ENCODE assay signal across 8 cellular contexts in the genomic region with DNA sequence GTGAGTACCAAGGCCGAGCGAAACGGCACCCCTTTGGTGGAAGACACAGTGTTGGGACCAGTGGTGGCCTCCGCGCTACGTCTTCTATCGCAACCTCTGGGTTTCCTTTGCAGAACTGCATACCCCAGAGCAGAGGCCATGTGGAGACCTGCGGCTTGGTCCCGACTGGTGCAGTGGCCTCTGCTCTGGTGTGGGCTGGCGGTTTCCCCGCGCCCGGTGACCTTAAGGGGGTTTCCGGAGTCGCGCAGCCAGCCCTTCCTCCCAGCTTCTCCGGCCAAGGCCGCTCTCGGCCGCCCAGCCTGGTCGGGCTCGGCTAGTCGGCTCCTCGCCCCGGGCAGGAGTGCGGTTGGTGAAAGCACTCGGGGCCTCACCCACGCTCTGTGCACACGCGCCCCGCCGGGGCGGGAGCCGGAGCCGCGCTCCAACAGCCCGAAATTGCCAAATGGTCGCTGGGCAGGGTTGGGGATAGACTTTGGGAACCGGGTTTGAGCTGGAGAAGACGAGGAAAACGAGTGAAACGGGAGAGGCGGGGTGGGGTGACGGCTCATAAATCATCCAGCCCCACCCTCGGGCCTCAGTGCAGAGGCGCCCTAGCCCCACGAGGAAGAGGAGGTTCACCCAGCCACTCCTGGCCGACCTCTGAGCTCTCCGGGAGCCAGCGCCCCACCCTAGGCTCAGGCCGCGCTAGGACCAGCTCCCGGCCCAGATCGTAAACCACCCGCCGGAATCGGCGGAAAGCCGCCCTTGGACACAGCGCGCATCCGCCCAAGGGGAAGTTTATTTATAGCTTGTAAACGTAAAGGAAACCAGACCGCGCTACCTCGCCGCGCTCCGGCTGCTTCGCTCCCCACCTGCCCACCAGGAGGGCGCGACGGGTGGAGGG.
DNase-seq lines count a peak whose midpoint lies in the region; ATAC-seq and TF ChIP-seq lines count a peak whose summit lies in the region.

No MANE protein-coding gene starts in this region.

- H2AFZ ChIP-seq in PC-3 (ENCODE audit: low read length) = peak overlapping the region; percentile 76

- TF ChIP-seq POLR2A in GM18505 (IDR thresholded peaks at IDR 0.05; ENCODE audit: borderline replicate concordance, extremely low read depth, insufficient read depth, insufficient read length) = no peak

- peak overlapping the region; percentile 99 for H3K4me2 ChIP-seq in PC-3 (ENCODE audit: low read length)

- in situ Hi-C loops in astrocyte of the spinal cord (cut with HindIII; ENCODE audit: low sequenced_read_pairs) = no loop called here

- H4K20me1 ChIP-seq in PC-3 (ENCODE audit: low read length) = no peaks in the 10 kb centered on the region

- H3F3A ChIP-seq in PC-3 (ENCODE audit: low read length, unreplicated experiment) = no peaks in the 10 kb centered on the region

- H3K27ac ChIP-seq in PC-3 (ENCODE audit: low read length) (peak overlapping the region; percentile 83), skeletal muscle tissue (ENCODE audit: low read depth, low read length) (peak overlapping the region; percentile 97)

- H3K9ac ChIP-seq in PC-3 (ENCODE audit: low read length) (peak overlapping the region; percentile 90), skeletal muscle tissue (ENCODE audit: low read depth in 1 of 3, low read length in 3 of 3) (peak overlapping the region; percentile 74 to 83 (median 81))

- BruUV-seq in PC-3 (replicated peaks; lab: Mats Ljungman, UMichigan) = TSS peak; percentile 68

- TF ChIP-seq CTCF in AG10803 (conservative IDR thresholded peaks at IDR 0.05; ENCODE audit: low read length) (no peak), PC-3 (conservative IDR thresholded peaks at IDR 0.05; ENCODE audit: low read depth, low read length) (no peak), astrocyte of the spinal cord (IDR thresholded peaks at IDR 0.05; ENCODE audit: low read depth, low read length) (no peak)

- H3K4me3 ChIP-seq in AG10803 (ENCODE audit: low read length) = peak overlapping the region; percentile 62
- H3K4me3 ChIP-seq in PC-3 (ENCODE audit: low read length) = peak overlapping the region; percentile 77
- peak overlapping the region; percentile 46 for H3K4me3 ChIP-seq in astrocyte of the spinal cord (ENCODE audit: low read depth, low read length)
- peak overlapping the region; percentile 49; the same call in 1 of the 2 replicates for H3K4me3 ChIP-seq in iPS-18c (ENCODE audit: insufficient read depth, low read depth, low read length)
- peak overlapping the region; percentile 51 to 68 (median 62) for H3K4me3 ChIP-seq in skeletal muscle tissue (ENCODE audit: low read length in 3 of 3)

- no peaks in the 10 kb centered on the region for H3K79me2 ChIP-seq in PC-3 (ENCODE audit: low read length)

- CTCF ChIA-PET in PC-3 (lab: Charles Lee) = interaction anchor here (0.6 to 1.4 kb wide), 5 partner anchors 79 to 398 kb away, joined by 3 to 7 read pairs (median 4); no protein-coding TSS in a partner anchor

- H3K4me1 ChIP-seq in PC-3 (ENCODE audit: insufficient read depth, low read length) (peaks cover 24% of the 10 kb centered on the region), skeletal muscle tissue (ENCODE audit: control insufficient read depth in 3 of 3, insufficient read depth in 3 of 3, low read length in 3 of 3) (peaks cover 15 to 34% (median 28%) of the 10 kb centered on the region in 3 donors)

- no peaks in the 10 kb centered on the region for H3K9me2 ChIP-seq in PC-3 (replicated peaks; ENCODE audit: low read length)

- no peaks in the 10 kb centered on the region for H3K9me3 ChIP-seq in PC-3 (ENCODE audit: low read length)
- H3K9me3 ChIP-seq in iPS-18c (ENCODE audit: control insufficient read depth, insufficient read depth, low read length) = peaks cover 5% of the 10 kb centered on the region
- no peaks in the 10 kb centered on the region for H3K9me3 ChIP-seq in skeletal muscle tissue (ENCODE audit: control insufficient read depth in 3 of 3, low read length in 3 of 3)

- peak; percentile 56 for DNase-seq in AG10803 (ENCODE audit: low read depth)
- DNase-seq in PC-3 = peak; percentile 79
- DNase-seq in astrocyte of the spinal cord (ENCODE audit: low read depth, low spot score) = peak; percentile 59

- POLR2A ChIA-PET in PC-3 (lab: Charles Lee; ENCODE audit: unreplicated experiment) = interaction anchor here (0.6 to 1.1 kb wide), 8 partner anchors 59 to 203 kb away, joined by 3 to 13 read pairs (median 4); a partner anchor contains a TSS

- no peaks in the 10 kb centered on the region for H3K36me3 ChIP-seq in PC-3 (ENCODE audit: low read depth, low read length)
- no peaks in the 10 kb centered on the region for H3K36me3 ChIP-seq in skeletal muscle tissue (ENCODE audit: control insufficient read depth in 3 of 3, insufficient read depth in 3 of 3, low read length in 3 of 3)

- peak; percentile 43 for ATAC-seq in GM18505 (IDR thresholded peaks at IDR 0.05; ENCODE audit: unreplicated experiment)
- ATAC-seq in HG03520 (IDR thresholded peaks at IDR 0.05; ENCODE audit: unreplicated experiment) = peak; percentile 44
- peak; percentile 69 for ATAC-seq in PC-3
- no peak for ATAC-seq in GM18873 (IDR thresholded peaks at IDR 0.05; ENCODE audit: low FRiP score, unreplicated experiment)

- H3K27me3 ChIP-seq in PC-3 (ENCODE audit: low read length) (no peaks in the 10 kb centered on the region), skeletal muscle tissue (ENCODE audit: control insufficient read depth in 3 of 3, insufficient read depth in 3 of 3, low read length in 3 of 3) (peaks cover 0 to 27% (median 0%) of the 10 kb centered on the region in 3 donors)

- intact Hi-C loops in PC-3 (cut with micrococcal nuclease) = loop anchor here (1.0 to 10.0 kb wide), 7 partner anchors 58 to 282 kb away; a partner anchor contains a TSS
